Comparison of ENCODE assay signal across 13 cellular contexts in the genomic region with DNA sequence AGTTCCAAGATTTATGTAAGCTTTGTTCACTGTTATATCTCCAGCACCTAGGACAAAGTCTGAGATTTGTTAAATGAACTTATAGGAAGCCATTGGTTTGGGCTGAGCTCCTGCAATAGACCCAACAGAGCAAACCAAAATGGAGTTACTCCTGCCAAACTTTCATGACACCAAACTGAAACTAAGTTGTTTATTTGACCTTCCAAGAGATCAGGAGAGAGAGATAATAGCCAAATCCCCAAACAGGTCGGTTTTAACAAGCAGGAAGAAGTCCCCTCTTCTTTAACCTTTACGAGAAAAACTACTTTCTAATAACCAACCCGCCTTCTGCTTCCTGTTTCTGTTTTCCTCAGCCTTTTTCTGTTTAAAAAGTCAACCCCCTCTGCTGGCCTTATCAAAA. TPM values are rescaled to one million over a fixed set of nuclear protein-coding genes. Genes with fewer than 3 reads are reported as not detected.
A peak's percentile ranks its signal among the peaks of the same experiment; 100 is the strongest.
DNase-seq lines count a peak whose midpoint lies in the region; ATAC-seq, FAIRE-seq and TF ChIP-seq lines count a peak whose summit lies in the region.
"Had no signal": no experiment of that assay in that cellular context is flagged by ENCODE, and none has a peak within 500 bp of the region (broad histone marks: within the 10 kb centered on the region; RNA-seq: fewer than 3 reads in every experiment).

No MANE protein-coding gene starts in this region.

- H3K14ac ChIP-seq in H1 (ENCODE audit: insufficient read length): no peak overlapping the region

- POLR2A ChIA-PET in H1 (lab: Charles Lee; ENCODE audit: partially characterized antibody): no interaction called here

- FAIRE-seq in H1 (lab: Jason Lieb, UNC): no peak
- FAIRE-seq: astrocyte had no signal

- H2BK12ac ChIP-seq in H1 (ENCODE audit: low read depth, low read length): no peak overlapping the region

- H3K9ac ChIP-seq in Loucy (ENCODE audit: low read depth, low read length, poor library complexity, severe bottlenecking): peak overlapping the region; percentile 53
- no peak overlapping the region for H3K9ac ChIP-seq in H1 (replicated peaks in 1 of 4; ENCODE audit: extremely low read depth in 1 of 4, low read depth in 3 of 4, low read length in 3 of 4)

- H4K5ac ChIP-seq in H1 (ENCODE audit: insufficient read length, low read depth, low read length): no peak overlapping the region

- H3K27me3 ChIP-seq in Loucy (ENCODE audit: insufficient read depth, low read length, poor library complexity, severe bottlenecking): no peaks in the 10 kb centered on the region
- peaks cover 0 to 5% (median 1%) of the 10 kb centered on the region in 4 experiments; a peak in 2 of 7 replicates for H3K27me3 ChIP-seq in H1 (replicated peaks in 1 of 4; ENCODE audit: control insufficient read depth in 3 of 4, extremely low read depth in 1 of 4, insufficient read depth in 3 of 4, low read length in 3 of 4)

- H3K27me3 Mint-ChIP-seq in stimulated activated naive CD8-positive, alpha-beta T cell treated with anti-CD3 and anti-CD28 coated beads, Interleukin-15, Interleukin-2, amounts not matched to agents 100 ng/mL and 50 ng/mL, for 24 hours: no peaks in the 10 kb centered on the region

- intact Hi-C loops in left ventricle myocardium superior (cut with micrococcal nuclease): no loop called here

- H3K9me2 ChIP-seq in Loucy (replicated peaks; ENCODE audit: low read depth, low read length): no peaks in the 10 kb centered on the region

- no peak overlapping the region for H3K27ac ChIP-seq in H1 (ENCODE audit: low read depth, low read length)

- H2AK5ac ChIP-seq in H1 (ENCODE audit: low read depth, low read length): no peak overlapping the region

- H2BK20ac ChIP-seq in H1 (ENCODE audit: low read length): no peak overlapping the region

- H3K23me2 ChIP-seq in H1 (ENCODE audit: low read depth, low read length): no peaks in the 10 kb centered on the region

- H3K4ac ChIP-seq in H1 (replicated peaks; ENCODE audit: insufficient read length, low read depth, low read length): no peak overlapping the region

- no peak for TF ChIP-seq EP300 in H1 (IDR thresholded peaks at IDR 0.05; ENCODE audit: borderline replicate concordance in 1 of 2, low read depth in 2 of 2, low read length in 2 of 2)

- H3K4me3 ChIP-seq in Loucy (ENCODE audit: low read length, poor library complexity, severe bottlenecking) (no peak overlapping the region), H1 (ENCODE audit: extremely low read depth in 1 of 4, insufficient read depth in 2 of 4, low read depth in 3 of 4, low read length in 4 of 4) (no peak overlapping the region)

- no peaks in the 10 kb centered on the region for H3K36me3 Mint-ChIP-seq in stimulated activated naive CD8-positive, alpha-beta T cell treated with anti-CD3 and anti-CD28 coated beads, Interleukin-15, Interleukin-2, amounts not matched to agents 100 ng/mL and 50 ng/mL, for 24 hours (ENCODE audit: low read depth)

- H3K4me2 ChIP-seq in Loucy (ENCODE audit: low read depth, low read length, poor library complexity, severe bottlenecking) (peak overlapping the region; percentile 21), H1 (ENCODE audit: insufficient read depth in 1 of 2, low read depth in 2 of 2, low read length in 2 of 2) (no peak overlapping the region)

- H4K20me1 ChIP-seq in Loucy (ENCODE audit: insufficient read depth, low read length, poor library complexity, severe bottlenecking) (no peaks in the 10 kb centered on the region), H1 (replicated peaks in 1 of 2; ENCODE audit: control insufficient read depth in 1 of 2, insufficient read depth in 2 of 2, low read length in 2 of 2) (no peaks in the 10 kb centered on the region)

- H3K9me3 ChIP-seq in Loucy (ENCODE audit: insufficient read depth, low read depth, low read length): no peaks in the 10 kb centered on the region
- peaks cover 0 to 6% of the 10 kb centered on the region in 2 experiments; a peak in 1 of 4 replicates for H3K9me3 ChIP-seq in H1 (ENCODE audit: insufficient read depth in 2 of 2, low read depth in 1 of 2, low read length in 1 of 2)

- H3K4me1 ChIP-seq in Loucy (ENCODE audit: insufficient read depth, low read length, poor library complexity, severe bottlenecking): peaks cover 45% of the 10 kb centered on the region
- H3K4me1 ChIP-seq in H1 (replicated peaks in 1 of 4; ENCODE audit: control insufficient read depth in 3 of 4, insufficient read depth in 4 of 4, low read length in 3 of 4): peaks cover 0 to 6% (median 2%) of the 10 kb centered on the region in 4 experiments; a peak in 3 of 7 replicates

- H4K91ac ChIP-seq in H1 (replicated peaks; ENCODE audit: insufficient read length, low read length): no peak overlapping the region

- no peak overlapping the region for H3K18ac ChIP-seq in H1 (ENCODE audit: extremely low read depth, low read length)

- no peak for DNase-seq in stimulated activated naive CD8-positive, alpha-beta T cell treated with anti-CD3 and anti-CD28 coated beads, Interleukin-15, Interleukin-2, amounts not matched to agents 100 U/mL and 50 U/mL, for 24 hours
- DNase-seq in H1 (ENCODE audit: low read depth in 1 of 2, low spot score in 2 of 2): no peak
- DNase-seq in HPDE6-E6E7 (ENCODE audit: extremely low spot score): no peak
- DNase-seq in AG08395 (ENCODE audit: low spot score): no peak
- no peak for DNase-seq in kidney glomerular epithelial cell (lab: John Stamatoyannopoulos, UW)
- no peak for DNase-seq in left ventricle myocardium superior
- DNase-seq: COR-L47, foreskin melanocyte, NCI-H2227 treated with DMSO at 0.1 percent for 48 hours had no signal

- H3K27ac Mint-ChIP-seq in stimulated activated naive CD8-positive, alpha-beta T cell treated with anti-CD3 and anti-CD28 coated beads, Interleukin-15, Interleukin-2, amounts not matched to agents 100 ng/mL and 50 ng/mL, for 24 hours: peak overlapping the region; percentile 81

- TF ChIP-seq CTCF in Loucy (conservative IDR thresholded peaks at IDR 0.05; ENCODE audit: low read length): no peak; the same call in 1 of the 2 replicates
- no peak for TF ChIP-seq CTCF in H1 (IDR thresholded peaks at IDR 0.05; ENCODE audit: control extremely low read depth in 1 of 3, insufficient read depth in 1 of 3, low read depth in 1 of 3, low read length in 3 of 3)

- H3K79me1 ChIP-seq in H1 (ENCODE audit: low read depth, low read length): no peaks in the 10 kb centered on the region

- no peaks in the 10 kb centered on the region for H3F3A ChIP-seq in Loucy (ENCODE audit: low read depth)

- no peak overlapping the region for H4K8ac ChIP-seq in H1 (ENCODE audit: extremely low read depth, insufficient read depth, low read length)

- no peak overlapping the region for H2BK5ac ChIP-seq in H1 (ENCODE audit: low read depth, low read length)

- TF ChIP-seq POLR2A in H1 (IDR thresholded peaks at IDR 0.05; ENCODE audit: control extremely low read depth in 1 of 2, low read depth in 2 of 2, low read length in 2 of 2): no peak

- no peak for TF ChIP-seq RAD21 in H1 (IDR thresholded peaks at IDR 0.05 in 1 of 2, conservative IDR thresholded peaks at IDR 0.05 in 1 of 2; ENCODE audit: low read depth in 2 of 2, low read length in 2 of 2)

- 60% methylated on average over 3 of the region's 3 CpGs; no CpG with 5 or more reads in 1 of the 2 experiments for WGBS in H1 (ENCODE audit: extremely low coverage in 1 of 2, insufficient coverage in 1 of 2, insufficient read length in 1 of 2, insufficient replicate concordance in 2 of 2, low coverage in 1 of 2, low lambda C conversion rate in 2 of 2, missing lambda C conversion rate in 1 of 2), 2 experiments

- H2AFZ ChIP-seq in Loucy (ENCODE audit: low read length) (peak overlapping the region; percentile 45; the same call in 1 of the 2 replicates), H1 (ENCODE audit: low read length) (0 out of 2 replicates have a peak overlapping the region, but pooled peaks have one; percentile 64)

- H3K23ac ChIP-seq in H1 (ENCODE audit: insufficient read length): no peak overlapping the region

- no peak overlapping the region for H2BK15ac ChIP-seq in H1 (ENCODE audit: low read length)

- peak overlapping the region; percentile 1 for H3K4me3 Mint-ChIP-seq in stimulated activated naive CD8-positive, alpha-beta T cell treated with anti-CD3 and anti-CD28 coated beads, Interleukin-15, Interleukin-2, amounts not matched to agents 100 ng/mL and 50 ng/mL, for 24 hours

- peaks cover 45% of the 10 kb centered on the region for H3K4me1 Mint-ChIP-seq in stimulated activated naive CD8-positive, alpha-beta T cell treated with anti-CD3 and anti-CD28 coated beads, Interleukin-15, Interleukin-2, amounts not matched to agents 100 ng/mL and 50 ng/mL, for 24 hours (ENCODE audit: low read depth)

- no peaks in the 10 kb centered on the region for H3K79me2 ChIP-seq in Loucy (ENCODE audit: insufficient read depth, low read length)
- H3K79me2 ChIP-seq in H1 (ENCODE audit: control insufficient read depth in 1 of 2, insufficient read depth in 2 of 2, low read length in 2 of 2): no peaks in the 10 kb centered on the region

- H2BK120ac ChIP-seq in H1 (replicated peaks; ENCODE audit: low read depth, low read length): no peak overlapping the region

- H3K36me3 ChIP-seq in Loucy (ENCODE audit: insufficient read depth, low read length) (no peaks in the 10 kb centered on the region), H1 (ENCODE audit: control insufficient read depth in 2 of 4, insufficient read depth in 4 of 4, low read length in 3 of 4) (no peaks in the 10 kb centered on the region)

- no peak for ATAC-seq in stimulated activated naive CD8-positive, alpha-beta T cell treated with anti-CD3 and anti-CD28 coated beads, Interleukin-15, Interleukin-2, amounts not matched to agents 100 U/mL and 50 U/mL, for 24 hours
- ATAC-seq in left ventricle myocardium superior: no peak

- no peak overlapping the region for H3K56ac ChIP-seq in H1 (replicated peaks; ENCODE audit: insufficient read length, low read depth, low read length)

- no peaks in the 10 kb centered on the region for H3K9me3 Mint-ChIP-seq in stimulated activated naive CD8-positive, alpha-beta T cell treated with anti-CD3 and anti-CD28 coated beads, Interleukin-15, Interleukin-2, amounts not matched to agents 100 ng/mL and 50 ng/mL, for 24 hours

- CTCF ChIA-PET in H1 (lab: Charles Lee; ENCODE audit: partially characterized antibody): interaction anchor here (0.7 to 10.8 kb wide), 10 partner anchors 10 to 102 kb away, joined by 3 to 141 read pairs (median 4); no protein-coding TSS in a partner anchor

TF ChIP-seq in H1, 55 proteins besides CTCF, POLR2A, EP300 and RAD21 (continues in another document):
- TF ChIP-seq GTF2F1 (IDR thresholded peaks at IDR 0.05; ENCODE audit: borderline replicate concordance, low read depth, low read length): no peak

RNA-seq across cellular contexts. Expression of a gene that starts 54.9 kb away (rescaled TPM):
- 0.80 and 0.84 TPM in 2 replicates for total RNA-seq in H1 (2021; fragmentation: NEBNext Ultra II Directional; extraction: Animal tissue kit (Norgen Biotek cat#: 25700))
- 1.3 TPM in 2 replicates for polyA plus RNA-seq in H1 (2011; rRNA removed)
- polyA plus RNA-seq in H1 (2011; cell fraction: cytosol; rRNA removed): 1.4 TPM
- 1.6 TPM for polyA plus RNA-seq in H1 (2011; cell fraction: nucleus; rRNA removed)
- 1.1 to 1.4 TPM (median 1.2 TPM) in 4 replicates for polyA plus RNA-seq in H1 (2012, experiment 1 of 2)
- 0.34 TPM for polyA plus RNA-seq in H1 (2012, experiment 2 of 2)
- 1.6 TPM for polyA plus RNA-seq in H1 (2013, experiment 1 of 2)
- polyA plus RNA-seq in H1 (2013, experiment 2 of 2): 1.4 TPM
- polyA minus RNA-seq in H1 (2011; rRNA and poly(A)+ RNA removed): 2.9 and 3.0 TPM in 2 replicates
- polyA minus RNA-seq in H1 (2011; cell fraction: cytosol; rRNA and poly(A)+ RNA removed): 1.7 TPM
- 1.1 TPM for polyA minus RNA-seq in H1 (2011; cell fraction: nucleus; rRNA and poly(A)+ RNA removed)
- total RNA-seq in left ventricle myocardium superior: not detected
- total RNA-seq: astrocyte had no signal
- polyA plus RNA-seq: neural cell had no signal
